8 cellular contexts compared by ENCODE assay signal in the genomic region with DNA sequence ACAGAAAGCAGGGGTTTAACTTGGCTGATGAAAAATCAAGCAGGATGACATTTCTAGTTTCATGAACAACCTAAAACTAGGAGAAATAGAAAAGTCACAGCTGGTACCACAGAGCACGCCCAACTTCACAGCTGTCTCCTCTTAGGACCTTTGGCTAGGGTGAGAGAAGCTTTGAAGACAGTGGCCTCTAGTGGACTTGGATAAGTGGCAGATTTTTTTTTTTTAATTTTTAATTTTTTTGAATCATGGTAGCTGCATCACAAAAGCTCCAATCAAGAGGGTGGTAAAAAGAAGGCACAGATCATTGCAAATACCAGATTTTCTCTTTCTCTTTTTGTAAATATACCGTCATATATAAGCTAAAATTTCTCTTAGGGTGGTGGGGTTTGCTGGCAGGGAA. TPM values are rescaled to one million over a fixed set of nuclear protein-coding genes. Genes with fewer than 3 reads are reported as not detected.
DNase-seq lines count a peak whose midpoint lies in the region; ATAC-seq and TF ChIP-seq lines count a peak whose summit lies in the region.

No MANE protein-coding gene starts in this region.

- H3K27me3 Mint-ChIP-seq in activated CD8-positive, alpha-beta T cell treated with anti-CD3 and anti-CD28 coated beads for 36 hours = no peaks in the 10 kb centered on the region

- no peaks in the 10 kb centered on the region for H3K9me3 Mint-ChIP-seq in activated CD8-positive, alpha-beta T cell treated with anti-CD3 and anti-CD28 coated beads for 36 hours

- no peak overlapping the region for H3K27ac Mint-ChIP-seq in activated CD8-positive, alpha-beta T cell treated with anti-CD3 and anti-CD28 coated beads for 36 hours

- H3K27ac ChIP-seq in VCaP = no peak overlapping the region

- peak; percentile 21 to 34 for DNase-seq in AML-193 (lab: John Stamatoyannopoulos, UW)
- peak; percentile 39 for DNase-seq in HEK293T (ENCODE audit: extremely low spot score)
- no peak for DNase-seq in left colon
- no peak for DNase-seq in activated CD8-positive, alpha-beta T cell treated with anti-CD3 and anti-CD28 coated beads for 36 hours
- no peak for DNase-seq in stimulated activated CD4-positive, alpha-beta T cell treated with anti-CD3 and anti-CD28 coated beads, Interleukin-4, amount 100 ng/mL, for 4 hours

- POLR2A ChIA-PET in HEK293T (lab: Yijun Ruan, JAX) = no interaction called here
- POLR2A ChIA-PET in activated CD8-positive, alpha-beta T cell treated with anti-CD3 and anti-CD28 coated beads for 36 hours (lab: Charles Lee) = no interaction called here

- intact Hi-C loops in left colon (cut with DNase I, micrococcal nuclease) = no loop called here
- intact Hi-C loops in activated CD8-positive, alpha-beta T cell treated with anti-CD3 and anti-CD28 coated beads for 36 hours (cut with micrococcal nuclease) = no loop called here

- CTCF ChIA-PET in HEK293T (lab: Yijun Ruan, JAX) = interaction anchor here (0.7 to 1.8 kb wide), 8 partner anchors 21 to 348 kb away, joined by 3 to 9 read pairs (median 4); no protein-coding TSS in a partner anchor
- CTCF ChIA-PET in activated CD8-positive, alpha-beta T cell treated with anti-CD3 and anti-CD28 coated beads for 36 hours (lab: Charles Lee) = interaction anchor here (0.9 to 2.0 kb wide), 5 partner anchors 9 to 163 kb away, joined by 3 to 9 read pairs (median 5); no protein-coding TSS in a partner anchor

- H3K36me3 Mint-ChIP-seq in activated CD8-positive, alpha-beta T cell treated with anti-CD3 and anti-CD28 coated beads for 36 hours (ENCODE audit: low read depth) = peaks cover 10% of the 10 kb centered on the region

- ATAC-seq in left colon (peak; percentile 40), GM19397 (IDR thresholded peaks at IDR 0.05; ENCODE audit: unreplicated experiment) (no peak), HG02885 (IDR thresholded peaks at IDR 0.05; ENCODE audit: poor library complexity, unreplicated experiment) (no peak)
- ATAC-seq in activated CD8-positive, alpha-beta T cell treated with anti-CD3 and anti-CD28 coated beads for 36 hours = no peak

- no peaks in the 10 kb centered on the region for H3K4me1 Mint-ChIP-seq in activated CD8-positive, alpha-beta T cell treated with anti-CD3 and anti-CD28 coated beads for 36 hours (ENCODE audit: low read depth)

- H3K4me3 Mint-ChIP-seq in activated CD8-positive, alpha-beta T cell treated with anti-CD3 and anti-CD28 coated beads for 36 hours = no peak overlapping the region

- TF ChIP-seq CTCF in VCaP (conservative IDR thresholded peaks at IDR 0.05) = peak; percentile 77
- TF ChIP-seq CTCF in activated CD8-positive, alpha-beta T cell treated with anti-CD3 and anti-CD28 coated beads for 36 hours (IDR thresholded peaks at IDR 0.05) = no peak

TF ChIP-seq in HEK293T, 16 proteins besides CTCF, POLR2A, EP300 and RAD21:
- TF ChIP-seq ZNF384 (IDR thresholded peaks at IDR 0.05) (peak; percentile 80), CTBP1 (IDR thresholded peaks at IDR 0.05; ENCODE audit: borderline replicate concordance) (no peak), FOXK2 (IDR thresholded peaks at IDR 0.05) (no peak)

RNA-seq across cellular contexts. Expression of gene MAP3K15, which starts 20.2 kb away (rescaled TPM):
- total RNA-seq in left colon = under 1 TPM; 0.12 to 0.17 TPM
- 1 to 10 TPM; 1.8 to 2.2 TPM for total RNA-seq in activated CD8-positive, alpha-beta T cell treated with anti-CD3 and anti-CD28 coated beads for 36 hours

Comparison
In these comparisons a context has a peak if more than half of its experiments do, and no peak if none do; other contexts are left out.
1. DNase-seq: peak in AML-193 (2 of 2) and HEK293T (single experiment); none in left colon (0 of 2), activated CD8-positive, alpha-beta T cell treated with anti-CD3 and anti-CD28 coated beads for 36 hours (single experiment) and stimulated activated CD4-positive, alpha-beta T cell treated with anti-CD3 and anti-CD28 coated beads, Interleukin-4, amount 100 ng/mL, for 4 hours (0 of 2).